ENCODE assay signal across 11 cellular contexts in genomic region chr2:217370391-217370790, GRCh38.
DNase-seq lines count a peak whose midpoint lies in the region; TF ChIP-seq lines count a peak whose summit lies in the region.
"Had no signal": no experiment of that assay in that cellular context is flagged by ENCODE, and none has a peak within 500 bp of the region (broad histone marks: within the 10 kb centered on the region; RNA-seq: fewer than 3 reads in every experiment).

No MANE protein-coding gene starts in this region.

- H3K9me3 ChIP-seq in right atrium auricular region: no peaks in the 10 kb centered on the region

- no peaks in the 10 kb centered on the region for H3K36me3 ChIP-seq in right atrium auricular region

- DNase-seq in AG10803 (ENCODE audit: low read depth) (peak; percentile 73), HCEC 1CT (peak; percentile 82), T1000 (lab: John Stamatoyannopoulos, UW) (peak; percentile 49), iris pigment epithelial cell (ENCODE audit: low read depth) (peak; percentile 81), NAMALWA (ENCODE audit: low spot score) (no peak), right atrium auricular region (ENCODE audit: low spot score) (no peak), DMS53 treated with DMSO at 0.1 percent for 48 hours (lab: John Stamatoyannopoulos, UW; ENCODE audit: unreplicated experiment) (no peak), NCI-H1092 (lab: John Stamatoyannopoulos, UW) (no peak)
- DNase-seq: glutamatergic neuron; NCI-H1105 treated with DMSO at 0.1 percent for 48 hours; stimulated activated naive B cell treated with anti-CD40 and anti-IgM and Interleukin-4, amounts not matched to agents 10 μg/mL and 1 μg/mL and 100 μg/mL, for 72 hours had no signal

- H3K4me3 ChIP-seq in AG10803 (ENCODE audit: low read length) (no peak overlapping the region), right atrium auricular region (no peak overlapping the region)

- H3K27ac ChIP-seq in right atrium auricular region: no peak overlapping the region

- TF ChIP-seq CTCF in AG10803 (conservative IDR thresholded peaks at IDR 0.05; ENCODE audit: low read length): peak; percentile 9; the same call in 1 of the 2 replicates
- TF ChIP-seq CTCF in right atrium auricular region (IDR thresholded peaks at IDR 0.05): no peak

- H3K27me3 ChIP-seq in right atrium auricular region: no peaks in the 10 kb centered on the region

- peaks cover 0 to 25% of the 10 kb centered on the region in 2 donors for H3K4me1 ChIP-seq in right atrium auricular region

Comparison
In these comparisons a context has a peak if more than half of its experiments do, and no peak if none do; other contexts are left out.
1. DNase-seq: peak in AG10803 (single experiment), HCEC 1CT (single experiment), T1000 (single experiment) and iris pigment epithelial cell (single experiment); none in NAMALWA (single experiment), right atrium auricular region (single experiment), DMS53 treated with DMSO at 0.1 percent for 48 hours (single experiment) and NCI-H1092 (single experiment).